9 cellular contexts compared by ENCODE assay signal in genomic region chr16:82630688-82631087, GRCh38. TPM values are rescaled to one million over a fixed set of nuclear protein-coding genes. Genes with fewer than 3 reads are reported as not detected.
A peak's percentile ranks its signal among the peaks of the same experiment; 100 is the strongest.
DNase-seq lines count a peak whose midpoint lies in the region; ATAC-seq and TF ChIP-seq lines count a peak whose summit lies in the region.
"Had no signal": no experiment of that assay in that cellular context is flagged by ENCODE, and none has a peak within 500 bp of the region (broad histone marks: within the 10 kb centered on the region; RNA-seq: fewer than 3 reads in every experiment).

No MANE protein-coding gene starts in this region.

- H3K4me1 Mint-ChIP-seq in chondrocyte (ENCODE audit: low read depth) (peaks cover 66% of the 10 kb centered on the region), H9 (peaks cover 27 to 28% of the 10 kb centered on the region in 2 experiments)

- H2BK12ac ChIP-seq in H9 (ENCODE audit: insufficient read length, low read depth, low read length), result no peak overlapping the region

- H3K14ac ChIP-seq in H9 (ENCODE audit: insufficient read depth, low read length), result no peak overlapping the region

- H3K23ac ChIP-seq in H9 (ENCODE audit: insufficient read length, low read depth, low read length), result no peak overlapping the region

- no peak overlapping the region for H3K9ac ChIP-seq in H9 (ENCODE audit: extremely low read depth, insufficient read length, low read length)

- no peak overlapping the region for H3T11ph ChIP-seq in H9 (ENCODE audit: low read length)

- ATAC-seq in omental fat pad (ENCODE audit: low FRiP score), result no peak

- H3K36me3 Mint-ChIP-seq in chondrocyte (ENCODE audit: low read depth) (no peaks in the 10 kb centered on the region), H9 (ENCODE audit: insufficient read depth in 1 of 3, low read depth in 3 of 3) (peaks cover 0 to 9% (median 2%) of the 10 kb centered on the region in 3 experiments; a peak in 4 of 7 replicates)

- H3K4me1 ChIP-seq in osteoblast (ENCODE audit: insufficient read depth, low read length) (peaks cover 58% of the 10 kb centered on the region), H9 (ENCODE audit: insufficient read depth, low read length) (peaks cover 10% of the 10 kb centered on the region)

- H2AFZ ChIP-seq in osteoblast (ENCODE audit: low read length) (peak overlapping the region; percentile 2), H9 (ENCODE audit: low read length) (no peak overlapping the region)

- no peak overlapping the region for H4K91ac ChIP-seq in H9 (ENCODE audit: insufficient read length, low read depth, low read length)

- H3K27ac Mint-ChIP-seq in chondrocyte (ENCODE audit: unreplicated experiment) (peak overlapping the region; percentile 42), H9 (no peak overlapping the region)

- H3K9me3 ChIP-seq in osteoblast (ENCODE audit: low read depth, low read length), result no peaks in the 10 kb centered on the region
- no peaks in the 10 kb centered on the region for H3K9me3 ChIP-seq in H9 (ENCODE audit: control insufficient read depth, low read depth, low read length)

- DNase-seq in EH (ENCODE audit: low read depth) (peak; percentile 48), NB4 (ENCODE audit: low read depth) (no peak), chondrocyte (ENCODE audit: low spot score) (no peak), osteoblast (ENCODE audit: insufficient read length, low spot score, missing footprints) (peak; percentile 53), NCI-H2081 (lab: John Stamatoyannopoulos, UW) (no peak), omental fat pad (ENCODE audit: low spot score) (no peak), H9 (no peak), NCI-H510A (lab: John Stamatoyannopoulos, UW) (no peak)
- DNase-seq: amygdala had no signal

- no peak overlapping the region for H4K5ac ChIP-seq in H9 (ENCODE audit: insufficient read length, low read depth, low read length)

- H3K56ac ChIP-seq in H9 (ENCODE audit: insufficient read length, low read depth, low read length), result no peak overlapping the region

- no peak overlapping the region for H3K18ac ChIP-seq in H9 (ENCODE audit: insufficient read length, low read depth, low read length)

- H3K36me3 ChIP-seq in osteoblast (ENCODE audit: insufficient read depth, low read length), result no peaks in the 10 kb centered on the region

- H3K27me3 ChIP-seq in osteoblast (ENCODE audit: insufficient read depth, low read length), result peaks cover 5% of the 10 kb centered on the region
- H3K27me3 ChIP-seq in H9 (ENCODE audit: insufficient read depth, low read length), result peaks cover 18% of the 10 kb centered on the region; the same call in 1 of the 2 replicates

- no peaks in the 10 kb centered on the region for H3K79me1 ChIP-seq in H9 (ENCODE audit: insufficient read depth, low read depth, low read length, poor library complexity, severe bottlenecking)

- H3K4me3 ChIP-seq in NB4 (ENCODE audit: low read depth, low read length), result no peak overlapping the region
- H3K4me3 ChIP-seq in osteoblast (ENCODE audit: insufficient read depth, low read length), result peak overlapping the region; percentile 2

- H3K4me3 Mint-ChIP-seq in chondrocyte (ENCODE audit: unreplicated experiment) (no peak overlapping the region), H9 (no peak overlapping the region)

- H2BK15ac ChIP-seq in H9 (ENCODE audit: low read depth, low read length), result no peak overlapping the region

- no peaks in the 10 kb centered on the region for H3K9me3 Mint-ChIP-seq in chondrocyte (ENCODE audit: low read depth)
- peaks cover 4% of the 10 kb centered on the region in 2 experiments; a peak in 2 of 5 replicates for H3K9me3 Mint-ChIP-seq in H9

- H2BK5ac ChIP-seq in H9 (ENCODE audit: insufficient read length, low read length), result no peak overlapping the region

- no CpG with 5 or more reads among the region's 3 CpGs for WGBS in H9 (ENCODE audit: extremely low coverage, insufficient read length, low lambda C conversion rate)

- H3K79me2 ChIP-seq in osteoblast (ENCODE audit: insufficient read depth, low read length) (peaks cover 53% of the 10 kb centered on the region), H9 (ENCODE audit: insufficient read depth, low read length) (no peaks in the 10 kb centered on the region)

- H3K27ac ChIP-seq in osteoblast (ENCODE audit: low read depth, low read length) (peak overlapping the region; percentile 81), H9 (ENCODE audit: insufficient read length, low read depth, low read length) (no peak overlapping the region)

- no peaks in the 10 kb centered on the region for H3K27me3 Mint-ChIP-seq in chondrocyte (ENCODE audit: low read depth)
- H3K27me3 Mint-ChIP-seq in H9 (ENCODE audit: low read depth), result peaks cover 40% of the 10 kb centered on the region

- H2AK5ac ChIP-seq in H9 (ENCODE audit: insufficient read length, low read length), result no peak overlapping the region

- no peak overlapping the region for H4K8ac ChIP-seq in H9 (replicated peaks; ENCODE audit: insufficient read length, low read depth, low read length)

- TF ChIP-seq CTCF in NB4 (IDR thresholded peaks at IDR 0.05; ENCODE audit: low read depth, low read length), result peak; percentile 6
- peak; percentile 81 for TF ChIP-seq CTCF in chondrocyte (IDR thresholded peaks at IDR 0.05)
- TF ChIP-seq CTCF in osteoblast (IDR thresholded peaks at IDR 0.05; ENCODE audit: extremely low read depth, low read depth, low read length), result peak; percentile 37
- TF ChIP-seq CTCF in omental fat pad (IDR thresholded peaks at IDR 0.05), result no peak
- no peak for TF ChIP-seq CTCF in H9 (conservative IDR thresholded peaks at IDR 0.05)

- H2BK20ac ChIP-seq in H9 (ENCODE audit: low read depth, low read length, poor library complexity, severe bottlenecking), result no peak overlapping the region

- H3K23me2 ChIP-seq in H9 (ENCODE audit: insufficient read length, low read depth, low read length, poor library complexity, severe bottlenecking), result peaks cover 17% of the 10 kb centered on the region

- no peaks in the 10 kb centered on the region for H4K20me1 ChIP-seq in osteoblast (ENCODE audit: insufficient read depth, low read length)
- H4K20me1 ChIP-seq in H9 (ENCODE audit: control insufficient read depth, insufficient read depth, insufficient read length), result no peaks in the 10 kb centered on the region

- no peak overlapping the region for H3K4ac ChIP-seq in H9 (ENCODE audit: low read depth, low read length)

- peak overlapping the region; percentile 88 for H3K4me2 ChIP-seq in osteoblast (ENCODE audit: insufficient read depth, low read length)
- H3K4me2 ChIP-seq in H9 (ENCODE audit: insufficient read depth, insufficient read length, low read length), result no peak overlapping the region

- no peak for TF ChIP-seq POLR2A in NB4 (IDR thresholded peaks at IDR 0.05; ENCODE audit: extremely low read depth, insufficient read length)

- H2BK120ac ChIP-seq in H9 (ENCODE audit: low read depth, low read length, poor library complexity, severe bottlenecking), result no peak overlapping the region

RNA-seq across cellular contexts. Expression of gene CDH13, which starts 3.9 kb away (rescaled TPM):
- 28.1 to 49.3 TPM (median 45.1 TPM) in 3 replicates for total RNA-seq in chondrocyte
- total RNA-seq in osteoblast, result 102 and 104 TPM in 2 replicates
- total RNA-seq in omental fat pad, result 10 to 100 TPM; 12.5 to 35.9 (median 22.1) TPM
- total RNA-seq in H9 (2021), result 1.5 and 2.4 TPM in 2 replicates

Comparison
In these comparisons a context has a peak if more than half of its experiments do, and no peak if none do; other contexts are left out.
1. DNase-seq: peak in EH (single experiment) and osteoblast (single experiment); none in NB4 (single experiment), chondrocyte (single experiment), NCI-H2081 (0 of 2), omental fat pad (single experiment), H9 (single experiment) and NCI-H510A (single experiment).
2. CTCF ChIP-seq: peak in NB4 (single experiment), chondrocyte (single experiment) and osteoblast (single experiment); none in omental fat pad (0 of 3) and H9 (single experiment).